Comparison of ENCODE assay signal across 11 cellular contexts in the genomic region with DNA sequence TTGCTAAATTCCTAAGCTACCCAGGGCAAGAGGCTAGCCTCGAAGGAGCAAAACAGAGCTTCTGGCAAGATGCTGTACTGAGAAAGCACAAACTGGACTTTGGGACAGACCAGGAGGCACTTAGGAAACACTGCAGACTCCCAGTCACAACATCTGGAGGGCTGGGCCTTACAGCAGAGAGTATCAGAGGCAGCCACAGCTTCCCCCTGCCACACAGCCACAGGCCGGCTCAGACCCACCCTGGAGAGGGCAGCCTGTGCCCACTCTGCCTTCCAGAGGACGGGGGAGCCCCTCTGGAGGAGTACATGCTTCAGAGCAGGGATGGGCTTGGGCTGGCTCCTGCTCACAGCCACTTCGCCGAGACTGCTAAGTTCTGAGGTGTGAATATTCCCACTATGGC. TPM values are rescaled to one million over a fixed set of nuclear protein-coding genes. Genes with fewer than 3 reads are reported as not detected.
DNase-seq lines count a peak whose midpoint lies in the region; ATAC-seq and TF ChIP-seq lines count a peak whose summit lies in the region.
"Had no signal": no experiment of that assay in that cellular context is flagged by ENCODE, and none has a peak within 500 bp of the region (broad histone marks: within the 10 kb centered on the region; RNA-seq: fewer than 3 reads in every experiment).

No MANE protein-coding gene starts in this region.

- DNase-seq in CD8-positive, alpha-beta T cell, result no peak
- no peak for DNase-seq in activated CD4-positive, alpha-beta memory T cell treated with anti-CD3 and anti-CD28 coated beads for 36 hours
- DNase-seq in heart left ventricle (peak in 1 of 5 donors; percentile 47), sigmoid colon (peak; percentile 78), anterior cingulate cortex (lab: John Stamatoyannopoulos, UW) (no peak), NCI-H1436 (lab: John Stamatoyannopoulos, UW) (no peak)
- no peak for DNase-seq in activated CD8-positive, alpha-beta memory T cell treated with anti-CD3 and anti-CD28 coated beads for 24 hours
- DNase-seq: glutamatergic neuron, NCI-H1092 had no signal

- H3K9me3 ChIP-seq in CD8-positive, alpha-beta T cell (ENCODE audit: low read length), result no peaks in the 10 kb centered on the region
- H3K9me3 ChIP-seq in heart left ventricle (no peaks in the 10 kb centered on the region), sigmoid colon (no peaks in the 10 kb centered on the region)
- H3K9me3 ChIP-seq: SJSA1 had no signal

- TF ChIP-seq POLR2A in heart left ventricle (IDR thresholded peaks at IDR 0.05) (no peak), sigmoid colon (IDR thresholded peaks at IDR 0.05) (no peak)

- peak overlapping the region; percentile 91 for H3K27ac Mint-ChIP-seq in CD8-positive, alpha-beta T cell
- peak overlapping the region; percentile 91 for H3K27ac Mint-ChIP-seq in activated CD4-positive, alpha-beta memory T cell treated with anti-CD3 and anti-CD28 coated beads for 36 hours

- no peaks in the 10 kb centered on the region for H3K27me3 Mint-ChIP-seq in CD8-positive, alpha-beta T cell (ENCODE audit: low read depth)
- no peaks in the 10 kb centered on the region for H3K27me3 Mint-ChIP-seq in activated CD4-positive, alpha-beta memory T cell treated with anti-CD3 and anti-CD28 coated beads for 36 hours

- peak overlapping the region; percentile 31 for H3K4me3 ChIP-seq in CD8-positive, alpha-beta T cell (ENCODE audit: low read depth, low read length)
- H3K4me3 ChIP-seq in heart left ventricle (no peak overlapping the region), sigmoid colon (no peak overlapping the region)
- H3K4me3 ChIP-seq: SJSA1 had no signal

- CTCF ChIA-PET in CD8-positive, alpha-beta T cell (lab: Charles Lee), result interaction anchor here (1.0 to 1.9 kb wide), 3 partner anchors 13 to 52 kb away, joined by 3 to 7 read pairs (median 3); partner anchors contain the start of gene ESYT2
- CTCF ChIA-PET in activated CD4-positive, alpha-beta memory T cell treated with anti-CD3 and anti-CD28 coated beads for 36 hours (lab: Charles Lee), result interaction anchor here (1.0 to 1.5 kb wide), 4 partner anchors 16 to 164 kb away, joined by 3 to 5 read pairs (median 4); no protein-coding TSS in a partner anchor

- peaks cover 84% of the 10 kb centered on the region for H3K4me1 Mint-ChIP-seq in CD8-positive, alpha-beta T cell (ENCODE audit: low read depth)
- peaks cover 81% of the 10 kb centered on the region for H3K4me1 Mint-ChIP-seq in activated CD4-positive, alpha-beta memory T cell treated with anti-CD3 and anti-CD28 coated beads for 36 hours (ENCODE audit: low read depth)

- no peak for TF ChIP-seq EP300 in sigmoid colon (IDR thresholded peaks at IDR 0.05)

- no peak for TF ChIP-seq CTCF in CD8-positive, alpha-beta T cell (IDR thresholded peaks at IDR 0.05)
- TF ChIP-seq CTCF in heart left ventricle (IDR thresholded peaks at IDR 0.05), result no peak
- no peak for TF ChIP-seq CTCF in sigmoid colon (IDR thresholded peaks at IDR 0.05)

- intact Hi-C loops in CD8-positive, alpha-beta T cell (cut with DNase I, micrococcal nuclease), result loop anchor here (1.0 to 5.0 kb wide), 2 partner anchors 12 to 45 kb away; partner anchors contain the start of gene DYNC2I1 (in 1 of the 2)
- intact Hi-C loops in activated CD4-positive, alpha-beta memory T cell treated with anti-CD3 and anti-CD28 coated beads for 36 hours (cut with micrococcal nuclease), result loop anchor here (1.0 to 5.0 kb wide), 2 partner anchors 12 to 35 kb away; no protein-coding TSS in a partner anchor
- intact Hi-C loops in heart left ventricle (cut with DNase I), result no loop called here
- intact Hi-C loops in sigmoid colon (cut with DNase I), result no loop called here

- H3K27ac ChIP-seq in CD8-positive, alpha-beta T cell (ENCODE audit: low read depth, low read length), result peak overlapping the region; percentile 53
- peak overlapping the region in 11 of 12 donors; percentile 15 to 84 (median 52) for H3K27ac ChIP-seq in heart left ventricle
- H3K27ac ChIP-seq in sigmoid colon, result peak overlapping the region; percentile 73 to 93 (median 81)
- H3K27ac ChIP-seq: SJSA1 had no signal

- H3K36me3 Mint-ChIP-seq in CD8-positive, alpha-beta T cell, result peaks cover 51% of the 10 kb centered on the region
- H3K36me3 Mint-ChIP-seq in activated CD4-positive, alpha-beta memory T cell treated with anti-CD3 and anti-CD28 coated beads for 36 hours, result peaks cover 22% of the 10 kb centered on the region

- H3K4me3 Mint-ChIP-seq in CD8-positive, alpha-beta T cell, result peak overlapping the region; percentile 74
- peak overlapping the region; percentile 60 for H3K4me3 Mint-ChIP-seq in activated CD4-positive, alpha-beta memory T cell treated with anti-CD3 and anti-CD28 coated beads for 36 hours

- no peaks in the 10 kb centered on the region for H3K9me3 Mint-ChIP-seq in CD8-positive, alpha-beta T cell
- no peaks in the 10 kb centered on the region for H3K9me3 Mint-ChIP-seq in activated CD4-positive, alpha-beta memory T cell treated with anti-CD3 and anti-CD28 coated beads for 36 hours

- ATAC-seq in CD8-positive, alpha-beta T cell, result no peak
- ATAC-seq in heart left ventricle, result peak in 3 of 4 donors; percentile 41 to 73 (median 67)
- no peak for ATAC-seq in GM19467 (IDR thresholded peaks at IDR 0.05; ENCODE audit: unreplicated experiment)

- peaks cover 4% of the 10 kb centered on the region for H3K36me3 ChIP-seq in CD8-positive, alpha-beta T cell (ENCODE audit: insufficient read depth, low read length)
- H3K36me3 ChIP-seq in heart left ventricle (peaks cover 0 to 21% (median 9%) of the 10 kb centered on the region in 9 donors), sigmoid colon (peaks cover 0 to 9% (median 0%) of the 10 kb centered on the region in 4 donors)

- WGBS in heart left ventricle, 4 donors, result 58 to 73% (median 66%) methylated on average over 5 of the region's 5 CpGs
- WGBS in sigmoid colon, 2 donors, result 80 to 86% methylated on average over 5 of the region's 5 CpGs

- no peaks in the 10 kb centered on the region for H3K27me3 ChIP-seq in CD8-positive, alpha-beta T cell (ENCODE audit: insufficient read depth, low read length)
- H3K27me3 ChIP-seq in heart left ventricle (no peaks in the 10 kb centered on the region), sigmoid colon (no peaks in the 10 kb centered on the region)
- H3K27me3 ChIP-seq: SJSA1 had no signal

- peaks cover 77% of the 10 kb centered on the region for H3K4me1 ChIP-seq in CD8-positive, alpha-beta T cell (ENCODE audit: insufficient read depth, low read length)
- H3K4me1 ChIP-seq in heart left ventricle (peaks cover 13 to 65% (median 41%) of the 10 kb centered on the region in 12 donors), sigmoid colon (peaks cover 0 to 74% (median 60%) of the 10 kb centered on the region in 4 donors)

- POLR2A ChIA-PET in CD8-positive, alpha-beta T cell (lab: Charles Lee), result interaction anchor here (1.8 to 4.5 kb wide), 4 partner anchors 10 to 52 kb away, joined by 7 to 32 read pairs (median 12); partner anchors contain the start of gene ESYT2
- POLR2A ChIA-PET in activated CD4-positive, alpha-beta memory T cell treated with anti-CD3 and anti-CD28 coated beads for 36 hours (lab: Charles Lee), result interaction anchor here (0.6 to 3.4 kb wide), 7 partner anchors 8 to 107 kb away, joined by 3 to 22 read pairs (median 4); partner anchors contain the start of genes ESYT2 and NCAPG2

RNA-seq across cellular contexts. Expression of gene ESYT2, which starts 17.4 kb away (rescaled TPM):
- total RNA-seq in CD8-positive, alpha-beta T cell, result 10 to 100 TPM; 76.8 to 84.4 TPM
- 10 to 100 TPM; 62.4 to 64.2 TPM for total RNA-seq in activated CD4-positive, alpha-beta memory T cell treated with anti-CD3 and anti-CD28 coated beads for 36 hours
- total RNA-seq in heart left ventricle (10 to 100 TPM; 42.8 to 91.8 (median 50.9) TPM), sigmoid colon (100 to 1,000 TPM; 105 to 127 (median 119) TPM)
- polyA plus RNA-seq in heart left ventricle (10 to 100 TPM; 16.2 to 46.4 TPM), sigmoid colon (10 to 100 TPM in 2 of 3 donors, 1 to 10 TPM in 1; 6.9 to 38.6 (median 11.4) TPM)

RNA-seq across cellular contexts. Expression of gene DYNC2I1, which starts 44.5 kb away (rescaled TPM):
- total RNA-seq in CD8-positive, alpha-beta T cell, result 10 to 100 TPM; 13.0 to 14.2 TPM
- 10 to 100 TPM in 1 of 2 experiments, 1 to 10 TPM in 1; 9.2 to 10.2 TPM for total RNA-seq in activated CD4-positive, alpha-beta memory T cell treated with anti-CD3 and anti-CD28 coated beads for 36 hours
- 10 to 100 TPM; 15.1 to 25.7 (median 21.0) TPM for total RNA-seq in heart left ventricle
- 10 to 100 TPM; 16.2 to 40.9 TPM for polyA plus RNA-seq in heart left ventricle
- 10 to 100 TPM; 22.1 to 35.3 (median 26.9) TPM for total RNA-seq in sigmoid colon
- 100 to 1,000 TPM in 1 of 3 donors, 1 to 10 TPM in 2; 8.7 to 107 (median 9.6) TPM for polyA plus RNA-seq in sigmoid colon

Comparison
In these comparisons a context has a peak if more than half of its experiments do, and no peak if none do; other contexts are left out.
1. ATAC-seq: peak in heart left ventricle (3 of 4); none in CD8-positive, alpha-beta T cell (single experiment) and GM19467 (single experiment).
2. intact Hi-C loops: an anchor here in CD8-positive, alpha-beta T cell (1.0 to 5.0 kb wide) and activated CD4-positive, alpha-beta memory T cell treated with anti-CD3 and anti-CD28 coated beads for 36 hours (1.0 to 5.0 kb wide); none called in heart left ventricle and sigmoid colon.
3. Peak in every context shown above with its lines, with median percentiles within 50 percentile points of each other: H3K27ac ChIP-seq.